24 cellular contexts compared by ENCODE assay signal in the genomic region with DNA sequence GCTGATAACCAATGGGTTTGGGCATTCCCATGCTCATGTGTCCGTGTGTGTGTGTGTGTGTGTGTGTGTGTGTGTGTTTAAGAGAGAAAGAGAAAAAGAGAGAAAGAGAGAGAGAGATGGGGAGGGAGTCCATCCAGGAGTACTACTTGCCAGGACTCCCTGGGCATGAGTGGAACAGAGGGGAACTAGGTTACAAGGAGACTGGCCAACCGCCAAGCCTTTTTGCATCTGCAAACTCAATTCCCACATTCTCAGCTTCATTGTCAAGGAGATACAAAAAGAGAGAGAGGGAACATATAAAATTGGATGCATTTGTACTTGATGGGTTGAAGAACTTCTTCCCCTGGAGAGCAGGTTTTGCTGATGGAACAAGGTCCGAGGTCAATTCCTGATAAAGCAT.
"Had no signal": no experiment of that assay in that cellular context is flagged by ENCODE, and none has a peak within 500 bp of the region (broad histone marks: within the 10 kb centered on the region; RNA-seq: fewer than 3 reads in every experiment).

No MANE protein-coding gene starts in this region.

- H3K4me3 ChIP-seq: body of pancreas, tibial nerve had no signal

- H3K4me1 ChIP-seq: body of pancreas, tibial nerve had no signal

- DNase-seq: activated CD4-positive, alpha-beta memory T cell treated with anti-CD3 and anti-CD28 coated beads, Interleukin-2, amount 10 ng/mL, durations not matched to agents 7 days and 5 days; activated CD4-positive, alpha-beta T cell treated with anti-CD3 and anti-CD28 coated beads, Interleukin-2, amount 10 ng/mL, durations not matched to agents 24 days and 14 days; activated effector memory CD4-positive, alpha-beta T cell treated with Interleukin-2 at 50 U/mL for 16 hours; activated naive CD4-positive, alpha-beta T cell treated with anti-CD3 and anti-CD28 coated beads, Interleukin-2, amount 10 ng/mL, durations not matched to agents 7 days and 5 days; activated T-cell treated with anti-CD3 and anti-CD28 coated beads, Interleukin-2, amount 50 U/mL, for 72 hours; body of pancreas; dermis blood vessel endothelial cell; effector CD8-positive, alpha-beta T cell; erythroblast; foreskin fibroblast; immature natural killer cell; left ventricle myocardium superior; occipital lobe; small intestine; stimulated activated CD4-positive, alpha-beta T cell treated with anti-CD3 and anti-CD28 coated beads, Interleukin-15, amount 100 ng/mL, for 24 hours; stimulated activated CD8-positive, alpha-beta memory T cell treated with anti-CD3 and anti-CD28 coated beads, Interleukin-4, amount 100 ng/mL, for 48 hours; stimulated activated naive CD4-positive, alpha-beta T cell; T-cell had no signal

- H3K27me3 ChIP-seq: body of pancreas, tibial nerve had no signal

- H3K27ac Mint-ChIP-seq: activated CD4-positive, alpha-beta memory T cell treated with anti-CD3 and anti-CD28 coated beads, Interleukin-2, amount 10 ng/mL, durations not matched to agents 7 days and 5 days; activated CD4-positive, alpha-beta T cell treated with anti-CD3 and anti-CD28 coated beads, Interleukin-2, amount 10 ng/mL, durations not matched to agents 24 days and 14 days; activated naive CD4-positive, alpha-beta T cell treated with anti-CD3 and anti-CD28 coated beads, Interleukin-2, amount 10 ng/mL, durations not matched to agents 7 days and 5 days; activated T-cell treated with anti-CD3 and anti-CD28 coated beads, Interleukin-2, amount 50 U/mL, for 72 hours; memory B cell; T-cell; T-helper 2 cell treated with Interferon-gamma antibody and Interleukin-4, amounts not matched to agents 5 μg/mL and 100 μg/mL, for 36 hours had no signal

- H3K4me3 Mint-ChIP-seq: activated CD4-positive, alpha-beta memory T cell treated with anti-CD3 and anti-CD28 coated beads, Interleukin-2, amount 10 ng/mL, durations not matched to agents 7 days and 5 days; activated CD4-positive, alpha-beta T cell treated with anti-CD3 and anti-CD28 coated beads, Interleukin-2, amount 10 ng/mL, durations not matched to agents 24 days and 14 days; activated naive CD4-positive, alpha-beta T cell treated with anti-CD3 and anti-CD28 coated beads, Interleukin-2, amount 10 ng/mL, durations not matched to agents 7 days and 5 days; activated T-cell treated with anti-CD3 and anti-CD28 coated beads, Interleukin-2, amount 50 U/mL, for 72 hours; memory B cell; neural crest cell; T-cell; T-helper 2 cell treated with Interferon-gamma antibody and Interleukin-4, amounts not matched to agents 5 μg/mL and 100 μg/mL, for 36 hours had no signal

- H3K9me3 ChIP-seq: body of pancreas, tibial nerve had no signal

- H3K27ac ChIP-seq: body of pancreas, tibial nerve, VCaP had no signal

- H3K4me1 Mint-ChIP-seq: activated CD4-positive, alpha-beta memory T cell treated with anti-CD3 and anti-CD28 coated beads, Interleukin-2, amount 10 ng/mL, durations not matched to agents 7 days and 5 days; activated CD4-positive, alpha-beta T cell treated with anti-CD3 and anti-CD28 coated beads, Interleukin-2, amount 10 ng/mL, durations not matched to agents 24 days and 14 days; activated naive CD4-positive, alpha-beta T cell treated with anti-CD3 and anti-CD28 coated beads, Interleukin-2, amount 10 ng/mL, durations not matched to agents 7 days and 5 days; memory B cell; T-cell had no signal

- H3K36me3 ChIP-seq: tibial nerve had no signal

- ATAC-seq: activated CD4-positive, CD25-positive, alpha-beta regulatory T cell treated with anti-CD3 and anti-CD28 coated beads, Interleukin-2, amount 50 U/mL, for 24 hours; activated T-cell treated with anti-CD3 and anti-CD28 coated beads, Interleukin-2, amount 50 U/mL, for 72 hours; body of pancreas; left ventricle myocardium superior; T-cell had no signal

- H3K36me3 Mint-ChIP-seq: activated naive CD4-positive, alpha-beta T cell treated with anti-CD3 and anti-CD28 coated beads, Interleukin-2, amount 10 ng/mL, durations not matched to agents 7 days and 5 days; memory B cell; T-cell had no signal

- H3K9me3 Mint-ChIP-seq: activated CD4-positive, alpha-beta memory T cell treated with anti-CD3 and anti-CD28 coated beads, Interleukin-2, amount 10 ng/mL, durations not matched to agents 7 days and 5 days; activated CD4-positive, alpha-beta T cell treated with anti-CD3 and anti-CD28 coated beads, Interleukin-2, amount 10 ng/mL, durations not matched to agents 24 days and 14 days; activated naive CD4-positive, alpha-beta T cell treated with anti-CD3 and anti-CD28 coated beads, Interleukin-2, amount 10 ng/mL, durations not matched to agents 7 days and 5 days; activated T-cell treated with anti-CD3 and anti-CD28 coated beads, Interleukin-2, amount 50 U/mL, for 72 hours; immature natural killer cell; memory B cell; neural crest cell; T-cell; T-helper 2 cell treated with Interferon-gamma antibody and Interleukin-4, amounts not matched to agents 5 μg/mL and 100 μg/mL, for 36 hours had no signal
